8 cellular contexts compared by ENCODE assay signal in the genomic region with DNA sequence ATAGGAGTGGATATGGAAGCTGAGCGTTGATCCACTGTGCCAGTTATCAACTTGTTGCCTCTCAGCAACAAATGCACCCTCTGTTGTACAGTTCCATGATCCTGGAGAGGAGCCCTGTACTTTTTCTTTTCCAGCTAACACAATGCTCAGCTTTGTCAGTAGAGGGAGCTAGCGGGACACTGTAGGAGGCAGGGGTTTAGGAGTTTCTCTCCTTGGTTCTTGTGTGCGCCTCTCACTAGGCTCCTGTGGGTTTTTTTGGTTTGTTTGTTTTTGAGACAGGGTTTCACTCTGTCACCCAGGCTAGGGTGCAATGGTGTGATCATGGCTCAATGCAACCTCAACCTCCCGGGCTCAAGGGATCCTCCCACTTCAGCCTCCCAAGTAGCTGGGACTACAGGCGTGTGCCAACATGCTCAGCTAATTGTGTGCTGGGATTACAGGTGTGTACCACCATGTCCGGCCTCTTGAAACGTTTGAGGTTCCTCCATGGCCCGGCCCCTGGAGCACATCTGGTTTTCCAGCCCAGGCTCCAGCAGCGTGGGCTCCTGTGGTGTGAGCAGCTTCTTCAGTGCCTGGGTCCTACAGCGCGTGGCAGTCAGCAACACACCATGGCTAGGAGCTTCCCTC. TPM values are rescaled to one million over a fixed set of nuclear protein-coding genes. Genes with fewer than 3 reads are reported as not detected.
DNase-seq lines count a peak whose midpoint lies in the region; ATAC-seq, FAIRE-seq and TF ChIP-seq lines count a peak whose summit lies in the region.

No MANE protein-coding gene starts in this region.

- H3K4me1 ChIP-seq in body of pancreas, result peaks cover 13% of the 10 kb centered on the region

- TF ChIP-seq CTCF in D721Med (IDR thresholded peaks at IDR 0.05; ENCODE audit: insufficient read depth, missing control alignments), result peak; percentile 96
- TF ChIP-seq CTCF in body of pancreas (IDR thresholded peaks at IDR 0.05), result peak; percentile 76 to 85 (median 83)

- H3K9me3 ChIP-seq in body of pancreas, result no peaks in the 10 kb centered on the region

- peak; percentile 82 for DNase-seq in D721Med (ENCODE audit: insufficient read length, low spot score)
- peak; percentile 77 for DNase-seq in LHCN-M2 (ENCODE audit: low read depth)
- DNase-seq in SK-MEL-5 (ENCODE audit: low read depth, low spot score), result peak; percentile 90
- peak; percentile 56 to 73 (median 67) for DNase-seq in body of pancreas
- DNase-seq in iPS-NIHi11 (ENCODE audit: low spot score), result peak; percentile 85
- DNase-seq in smooth muscle cell of the brain vasculature (ENCODE audit: low read depth, low spot score), result peak; percentile 55
- no peak for DNase-seq in 8988T

- H3K27me3 ChIP-seq in body of pancreas, result no peaks in the 10 kb centered on the region

- no peak overlapping the region for H3K4me3 ChIP-seq in body of pancreas

- H3K36me3 ChIP-seq in body of pancreas (replicated peaks in 1 of 2; ENCODE audit: insufficient read depth in 1 of 2, low read depth in 2 of 2), result no peaks in the 10 kb centered on the region

- WGBS in body of pancreas, 2 donors, result 25 to 35% methylated on average over 4 to 11 of the region's 11 CpGs

- intact Hi-C loops in body of pancreas (cut with DNase I), result no loop called here

- FAIRE-seq in D721Med (lab: Jason Lieb, UNC), result no peak

- TF ChIP-seq POLR2A in body of pancreas (IDR thresholded peaks at IDR 0.05), result no peak

- no peak overlapping the region for H3K27ac ChIP-seq in body of pancreas

- ATAC-seq in GM19395 (IDR thresholded peaks at IDR 0.05; ENCODE audit: unreplicated experiment) (peak; percentile 74), body of pancreas (peak; percentile 80)

- in situ Hi-C loops in SK-MEL-5 (cut with HindIII; ENCODE audit: low pct_unique_long_range_greater_than_20kb, low sequenced_read_pairs), result no loop called here

RNA-seq across cellular contexts. Expression of gene MARVELD1, which starts 12.0 kb away (rescaled TPM):
- 54.7 and 56.0 TPM in 2 replicates for total RNA-seq in LHCN-M2 (2014; rRNA removed)
- polyA plus RNA-seq in LHCN-M2 (2012), result 66.1 TPM
- total RNA-seq in SK-MEL-5 (2014; rRNA removed; shearing (Covaris generic)), result 27.4 and 28.4 TPM in 2 replicates
- polyA plus RNA-seq in SK-MEL-5 (2015; cell fraction: cytosol; rRNA removed), result 65.5 and 84.2 TPM in 2 replicates
- 33.9 and 35.5 TPM in 2 replicates for polyA plus RNA-seq in SK-MEL-5 (2015; cell fraction: nucleus; rRNA removed)
- total RNA-seq in body of pancreas, result 1 to 10 TPM; 4.3 to 6.5 TPM

RNA-seq across cellular contexts. Expression of gene AVPI1, which starts 14.5 kb away (rescaled TPM):
- total RNA-seq in LHCN-M2 (2014; rRNA removed), result 17.1 and 24.4 TPM in 2 replicates
- polyA plus RNA-seq in LHCN-M2 (2012), result 32.8 TPM
- total RNA-seq in SK-MEL-5 (2014; rRNA removed; shearing (Covaris generic)), result 126 and 133 TPM in 2 replicates
- polyA plus RNA-seq in SK-MEL-5 (2015; cell fraction: cytosol; rRNA removed), result 91.0 and 105 TPM in 2 replicates
- 16.6 and 22.6 TPM in 2 replicates for polyA plus RNA-seq in SK-MEL-5 (2015; cell fraction: nucleus; rRNA removed)
- 10 to 100 TPM in 1 of 2 donors, 1 to 10 TPM in 1; 5.7 to 14.8 TPM for total RNA-seq in body of pancreas

RNA-seq across cellular contexts. Expression of gene ZFYVE27, which starts 35.4 kb away (rescaled TPM):
- total RNA-seq in LHCN-M2 (2014; rRNA removed), result 23.7 and 25.3 TPM in 2 replicates
- polyA plus RNA-seq in LHCN-M2 (2012), result 12.5 TPM
- 27.5 and 27.9 TPM in 2 replicates for total RNA-seq in SK-MEL-5 (2014; rRNA removed; shearing (Covaris generic))
- 31.2 and 37.8 TPM in 2 replicates for polyA plus RNA-seq in SK-MEL-5 (2015; cell fraction: cytosol; rRNA removed)
- 103 and 110 TPM in 2 replicates for polyA plus RNA-seq in SK-MEL-5 (2015; cell fraction: nucleus; rRNA removed)
- 10 to 100 TPM; 14.8 to 32.6 TPM for total RNA-seq in body of pancreas
